Comparison of ENCODE assay signal across 6 cellular contexts in the genomic region with DNA sequence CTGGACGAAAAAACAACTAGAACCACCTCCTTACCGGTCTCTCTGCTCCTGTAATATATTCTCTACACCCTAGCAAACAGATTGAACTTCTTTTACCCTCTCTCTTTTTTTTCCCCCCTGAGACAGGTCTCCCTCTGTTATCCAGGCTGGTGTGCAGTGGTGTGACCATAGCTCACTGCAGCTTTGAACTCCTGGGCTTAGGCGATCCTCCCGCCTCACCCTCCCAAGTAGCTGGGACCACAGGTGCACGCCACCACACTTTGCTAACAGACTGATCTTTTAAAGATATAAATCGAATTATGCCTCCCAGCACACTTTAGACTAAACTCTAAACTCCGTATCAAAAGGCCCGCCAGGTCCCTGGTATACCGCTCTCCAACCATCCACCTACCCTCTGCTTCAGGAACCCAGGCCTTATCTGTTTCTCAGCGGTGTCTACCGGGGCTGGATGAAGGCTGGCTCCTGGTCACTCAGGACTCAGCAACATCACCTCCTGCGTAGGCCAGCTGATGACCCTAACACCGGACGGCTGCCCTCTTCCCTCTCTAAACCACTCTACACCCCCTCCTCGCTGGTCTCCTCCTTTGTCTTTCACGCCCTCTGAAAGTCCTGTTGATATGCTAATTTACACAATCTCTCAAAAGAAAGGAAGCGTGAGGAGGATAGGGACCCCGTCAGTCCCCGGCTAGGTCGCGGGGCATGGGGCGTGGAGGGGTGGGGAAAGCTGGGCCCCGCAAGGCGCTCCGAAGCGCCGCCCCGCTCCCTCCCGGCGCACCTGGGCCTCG.
DNase-seq lines count a peak whose midpoint lies in the region; ATAC-seq and TF ChIP-seq lines count a peak whose summit lies in the region.

No MANE protein-coding gene starts in this region.

- H3K4me1 Mint-ChIP-seq in activated naive CD4-positive, alpha-beta T cell treated with anti-CD3 and anti-CD28 coated beads, Interleukin-2, amount 10 ng/mL, durations not matched to agents 7 days and 5 days = peaks cover 49% of the 10 kb centered on the region

- peaks cover 46% of the 10 kb centered on the region for H3K36me3 Mint-ChIP-seq in activated naive CD4-positive, alpha-beta T cell treated with anti-CD3 and anti-CD28 coated beads, Interleukin-2, amount 10 ng/mL, durations not matched to agents 7 days and 5 days

- TF ChIP-seq CTCF in coronary artery (IDR thresholded peaks at IDR 0.05) = no peak
- TF ChIP-seq CTCF in parathyroid adenoma (IDR thresholded peaks at IDR 0.05) = no peak

- H3K36me3 ChIP-seq in parathyroid adenoma (ENCODE audit: control insufficient read depth, insufficient read depth, low read length) = no peaks in the 10 kb centered on the region

- H3K4me3 Mint-ChIP-seq in activated naive CD4-positive, alpha-beta T cell treated with anti-CD3 and anti-CD28 coated beads, Interleukin-2, amount 10 ng/mL, durations not matched to agents 7 days and 5 days = peak overlapping the region; percentile 91

- peak overlapping the region; percentile 53 for H3K9ac ChIP-seq in parathyroid adenoma

- CTCF ChIA-PET in activated naive CD4-positive, alpha-beta T cell treated with anti-CD3 and anti-CD28 coated beads, Interleukin-2, amount 10 ng/mL, durations not matched to agents 7 days and 5 days (lab: Charles Lee) = interaction anchor here (1.3 to 1.4 kb wide), 2 partner anchors 13 to 31 kb away, joined by 3 to 4 read pairs; no protein-coding TSS in a partner anchor

- no peak for ATAC-seq in HG02642 (IDR thresholded peaks at IDR 0.05; ENCODE audit: poor library complexity, unreplicated experiment)

- peak overlapping the region; percentile 92 to 97 for H3K27ac ChIP-seq in coronary artery
- H3K27ac ChIP-seq in parathyroid adenoma = peak overlapping the region; percentile 75

- H3K4me2 ChIP-seq in parathyroid adenoma (ENCODE audit: low read length) = peak overlapping the region; percentile 91

- H3K4me3 ChIP-seq in coronary artery (peak overlapping the region; percentile 95), parathyroid adenoma (ENCODE audit: low read depth, low read length) (peak overlapping the region; percentile 87)

- H3K27me3 Mint-ChIP-seq in activated naive CD4-positive, alpha-beta T cell treated with anti-CD3 and anti-CD28 coated beads, Interleukin-2, amount 10 ng/mL, durations not matched to agents 7 days and 5 days = no peaks in the 10 kb centered on the region

- H3K9me3 Mint-ChIP-seq in activated naive CD4-positive, alpha-beta T cell treated with anti-CD3 and anti-CD28 coated beads, Interleukin-2, amount 10 ng/mL, durations not matched to agents 7 days and 5 days = no peaks in the 10 kb centered on the region

- peak overlapping the region; percentile 70 for H2AFZ ChIP-seq in parathyroid adenoma

- H3K27me3 ChIP-seq in parathyroid adenoma (ENCODE audit: control insufficient read depth, insufficient read depth, low read length) = no peaks in the 10 kb centered on the region

- DNase-seq in activated naive CD4-positive, alpha-beta T cell treated with anti-CD3 and anti-CD28 coated beads, Interleukin-2, amount 10 ng/mL, durations not matched to agents 7 days and 5 days = no peak
- no peak for DNase-seq in activated naive CD4-positive, alpha-beta T cell treated with Interleukin-2 at 50 U/mL for 16 hours
- DNase-seq in coronary artery (ENCODE audit: low spot score) = no peak
- DNase-seq in NK-92 (lab: John Stamatoyannopoulos, UW; ENCODE audit: unreplicated experiment) = no peak

- no peaks in the 10 kb centered on the region for H3K9me3 ChIP-seq in parathyroid adenoma (ENCODE audit: control insufficient read depth, low read length)

- no peaks in the 10 kb centered on the region for H3K4me1 ChIP-seq in parathyroid adenoma

- peak overlapping the region; percentile 95 for H3K27ac Mint-ChIP-seq in activated naive CD4-positive, alpha-beta T cell treated with anti-CD3 and anti-CD28 coated beads, Interleukin-2, amount 10 ng/mL, durations not matched to agents 7 days and 5 days

- peaks cover 22% of the 10 kb centered on the region for H3K79me2 ChIP-seq in parathyroid adenoma
